8 cellular contexts compared by ENCODE assay signal in the genomic region with DNA sequence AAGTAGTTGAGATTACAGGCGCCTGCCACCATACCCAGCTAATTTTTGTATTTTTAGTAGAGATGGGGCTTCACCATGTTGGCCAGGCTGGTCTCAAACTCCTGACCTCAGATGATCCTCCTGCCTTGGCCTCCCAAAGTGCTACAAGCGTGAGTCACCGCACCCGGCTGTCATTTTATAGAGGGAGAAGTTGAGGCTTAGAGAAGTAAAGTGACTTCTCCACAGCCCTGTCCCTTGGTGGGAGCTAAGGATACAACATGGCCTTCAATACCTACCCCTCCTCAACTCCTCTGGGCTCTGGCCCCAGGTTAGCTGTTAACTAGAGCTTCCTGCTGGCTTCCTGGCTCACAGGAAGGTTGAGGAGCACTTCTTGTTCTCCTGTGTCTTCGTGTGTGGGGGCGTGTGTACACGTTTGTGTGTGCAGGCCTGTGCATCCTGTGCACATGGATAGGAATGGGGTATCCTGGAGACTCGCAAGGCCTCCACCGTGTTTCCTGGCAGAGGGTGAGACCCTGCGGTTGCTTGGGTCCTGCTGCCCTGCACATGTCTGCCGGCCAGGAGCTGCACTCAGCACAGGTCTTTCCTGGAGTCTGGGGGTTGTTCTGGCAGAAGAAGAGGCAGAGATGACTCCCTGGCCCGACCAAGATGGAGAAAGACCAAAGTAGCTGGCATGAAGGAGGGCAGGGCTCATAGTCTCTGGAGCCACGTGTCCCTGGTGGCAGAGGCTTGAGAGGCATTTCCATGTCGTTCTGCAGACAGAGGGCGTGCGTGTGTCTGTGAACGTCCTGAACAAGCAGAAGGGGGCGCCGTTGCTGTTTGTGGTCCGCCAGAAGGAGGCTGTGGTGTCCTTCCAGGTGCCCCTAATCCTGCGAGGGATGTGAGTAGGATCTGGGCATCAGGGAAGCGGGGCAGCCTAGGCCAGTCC. TPM values are rescaled to one million over a fixed set of nuclear protein-coding genes. Genes with fewer than 3 reads are reported as not detected.
DNase-seq lines count a peak whose midpoint lies in the region; ATAC-seq and TF ChIP-seq lines count a peak whose summit lies in the region.

No MANE protein-coding gene starts in this region.

- no peaks in the 10 kb centered on the region for H3K9me3 ChIP-seq in SJSA1 (replicated peaks)
- no peaks in the 10 kb centered on the region for H3K9me3 ChIP-seq in adrenal gland (replicated peaks in 1 of 3)

- in situ Hi-C loops in Caki2 (cut with HindIII; ENCODE audit: low pct_unique_long_range_greater_than_20kb, low sequenced_read_pairs): no loop called here

- no peak for TF ChIP-seq POLR2A in adrenal gland (IDR thresholded peaks at IDR 0.05)

- peak; percentile 60 to 93 (median 81) for TF ChIP-seq CTCF in adrenal gland (IDR thresholded peaks at IDR 0.05)

- intact Hi-C loops in adrenal gland (cut with DNase I): no loop called here

- DNase-seq in Caki2 (ENCODE audit: low read depth) (peak; percentile 10), SJSA1 (ENCODE audit: low read depth in 1 of 2, low spot score in 2 of 2) (peak; percentile 25 to 55), adrenal gland (peak; percentile 75 to 93 (median 90)), hepatic stellate cell (ENCODE audit: low spot score) (peak; percentile 71)

- H3K4me3 ChIP-seq in SJSA1 (no peak overlapping the region), adrenal gland (peak overlapping the region in 1 of 4 donors; percentile 82), rectal smooth muscle tissue (ENCODE audit: low read length) (peak overlapping the region; percentile 55)

- 41 to 51% (median 44%) methylated on average over 10 to 22 of the region's 22 CpGs for WGBS in adrenal gland, 4 donors

- peak; percentile 32 for ATAC-seq in HG02642 (IDR thresholded peaks at IDR 0.05; ENCODE audit: poor library complexity, unreplicated experiment)
- ATAC-seq in HG03571 (IDR thresholded peaks at IDR 0.05; ENCODE audit: unreplicated experiment): no peak
- no peak for ATAC-seq in HG02623 (IDR thresholded peaks at IDR 0.05; ENCODE audit: unreplicated experiment)

- no peak overlapping the region for H3K9ac ChIP-seq in rectal smooth muscle tissue (ENCODE audit: low read length)

- H3K27ac ChIP-seq in SJSA1 (no peak overlapping the region), adrenal gland (peak overlapping the region in 1 of 5 donors; percentile 54), rectal smooth muscle tissue (ENCODE audit: low read depth, low read length) (no peak overlapping the region)

- H3K36me3 ChIP-seq in SJSA1 (no peaks in the 10 kb centered on the region), adrenal gland (replicated peaks in 1 of 2) (peaks cover 0 to 31% of the 10 kb centered on the region in 2 donors), rectal smooth muscle tissue (ENCODE audit: control insufficient read depth, insufficient read depth, low read length) (peaks cover 16% of the 10 kb centered on the region)

- peaks cover 9% of the 10 kb centered on the region for H3K4me1 ChIP-seq in SJSA1 (replicated peaks)
- H3K4me1 ChIP-seq in adrenal gland (replicated peaks in 1 of 2): peaks cover 25 to 29% of the 10 kb centered on the region in 2 donors
- peaks cover 23% of the 10 kb centered on the region for H3K4me1 ChIP-seq in rectal smooth muscle tissue (ENCODE audit: control insufficient read depth, insufficient read depth, low read length)

- H3K27me3 ChIP-seq in SJSA1 (replicated peaks) (no peaks in the 10 kb centered on the region), adrenal gland (no peaks in the 10 kb centered on the region), rectal smooth muscle tissue (ENCODE audit: control insufficient read depth, insufficient read depth, low read length) (no peaks in the 10 kb centered on the region)

RNA-seq across cellular contexts. Expression of gene SIDT2, which starts 2.4 kb away (rescaled TPM):
- 11.8 and 24.1 TPM in 2 replicates for total RNA-seq in Caki2 (2014; rRNA removed; shearing (Covaris generic); ENCODE audit: low replicate concordance)
- total RNA-seq in SJSA1 (2014; rRNA removed; shearing (Covaris generic)): 2.1 and 3.5 TPM in 2 replicates
- total RNA-seq in adrenal gland: 10 to 100 TPM; 23.4 to 87.1 (median 44.5) TPM
- polyA plus RNA-seq in adrenal gland: 10 to 100 TPM; 27.7 to 75.1 (median 48.8) TPM

RNA-seq across cellular contexts. Expression of gene TAGLN, which starts 18.2 kb away (rescaled TPM):
- 0.54 and 0.72 TPM in 2 replicates for total RNA-seq in Caki2 (2014; rRNA removed; shearing (Covaris generic); ENCODE audit: low replicate concordance)
- total RNA-seq in SJSA1 (2014; rRNA removed; shearing (Covaris generic)): 655 and 717 TPM in 2 replicates
- 1,000 to 10,000 TPM in 1 of 8 donors, 100 to 1,000 TPM in 7; 117 to 1,290 (median 739) TPM for total RNA-seq in adrenal gland
- 1,000 to 10,000 TPM in 1 of 3 donors, 100 to 1,000 TPM in 2; 489 to 1,184 (median 817) TPM for polyA plus RNA-seq in adrenal gland

RNA-seq across cellular contexts. Expression of gene PAFAH1B2, which starts 36.8 kb away (rescaled TPM):
- total RNA-seq in Caki2 (2014; rRNA removed; shearing (Covaris generic); ENCODE audit: low replicate concordance): 74.9 and 82.8 TPM in 2 replicates
- total RNA-seq in SJSA1 (2014; rRNA removed; shearing (Covaris generic)): 65.8 and 79.8 TPM in 2 replicates
- total RNA-seq in adrenal gland: 100 to 1,000 TPM in 4 of 8 donors, 10 to 100 TPM in 4; 81.0 to 132 (median 102) TPM
- polyA plus RNA-seq in adrenal gland: 10 to 100 TPM; 19.6 to 85.8 (median 29.5) TPM

RNA-seq across cellular contexts. Expression of gene PCSK7, which starts 51.0 kb away (rescaled TPM):
- 10.5 and 26.7 TPM in 2 replicates for total RNA-seq in Caki2 (2014; rRNA removed; shearing (Covaris generic); ENCODE audit: low replicate concordance)
- 27.1 and 34.3 TPM in 2 replicates for total RNA-seq in SJSA1 (2014; rRNA removed; shearing (Covaris generic))
- total RNA-seq in adrenal gland: 10 to 100 TPM; 22.6 to 54.4 (median 42.2) TPM
- 10 to 100 TPM; 23.4 to 53.0 (median 45.4) TPM for polyA plus RNA-seq in adrenal gland

RNA-seq across cellular contexts. Expression of gene RNF214, which starts 51.5 kb away (rescaled TPM):
- total RNA-seq in Caki2 (2014; rRNA removed; shearing (Covaris generic); ENCODE audit: low replicate concordance): 1.7 and 4.0 TPM in 2 replicates
- 5.0 and 5.5 TPM in 2 replicates for total RNA-seq in SJSA1 (2014; rRNA removed; shearing (Covaris generic))
- total RNA-seq in adrenal gland: 10 to 100 TPM; 11.3 to 33.8 (median 22.9) TPM
- polyA plus RNA-seq in adrenal gland: 10 to 100 TPM; 12.7 to 21.6 (median 19.7) TPM

Comparison
In these comparisons a context has a peak if more than half of its experiments do, and no peak if none do; other contexts are left out.
1. DNase-seq: peak in every context shown above with its lines; median percentile 90 in adrenal gland; 71 in hepatic stellate cell; 40 in SJSA1; 10 in Caki2.
2. RNA of gene TAGLN, which starts 18.2 kb away (total RNA-seq): 117 to 1,290 TPM in adrenal gland and 655 to 717 TPM in SJSA1; 0.54 to 0.72 TPM in Caki2; every median in the first group is over 10 times any median in the second.